Comparison of ENCODE assay signal across 10 cellular contexts in the genomic region with DNA sequence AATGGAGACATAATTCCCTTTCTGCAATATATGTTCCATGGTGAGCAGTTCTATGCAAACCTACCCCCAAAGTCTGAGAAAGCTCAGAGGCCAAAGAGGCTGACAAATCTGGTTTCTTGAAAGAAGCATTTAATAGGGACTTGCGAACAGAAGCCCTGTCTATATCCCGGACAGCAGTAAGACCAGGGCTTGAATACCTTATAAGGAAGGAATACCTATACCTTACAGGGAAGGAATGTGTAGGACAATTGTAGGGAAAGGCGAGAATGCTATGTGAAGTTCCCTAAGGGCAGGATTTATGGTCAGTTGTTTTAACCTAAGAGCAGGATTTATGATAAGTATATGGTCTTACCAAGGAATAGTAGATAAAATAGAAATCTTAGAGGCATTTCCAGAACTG. TPM values are rescaled to one million over a fixed set of nuclear protein-coding genes. Genes with fewer than 3 reads are reported as not detected.
"Had no signal": no experiment of that assay in that cellular context is flagged by ENCODE, and none has a peak within 500 bp of the region (broad histone marks: within the 10 kb centered on the region; RNA-seq: fewer than 3 reads in every experiment).

No MANE protein-coding gene starts in this region.

- H3K4me2 ChIP-seq: KMS-11 had no signal

- H3K27ac ChIP-seq: GM23248, HL-60, KMS-11 had no signal

- DNase-seq: GM23248, GOT3, H9, HCEC 1CT, KBM-7 had no signal

- ATAC-seq: HepG2 had no signal

- FAIRE-seq: H54, HepG2 had no signal

- H2AFZ ChIP-seq: GM23248 had no signal

- H3K9ac ChIP-seq: GM23248, KMS-11 had no signal

- H3K4me3 ChIP-seq: GM23248 had no signal

RNA-seq across cellular contexts. Expression of a gene that starts 31.9 kb away (rescaled TPM):
- total RNA-seq: H9, HepG2, HT1080 had no signal
- polyA plus RNA-seq: HepG2 had no signal
